Comparison of ENCODE assay signal across 8 cellular contexts in the genomic region with DNA sequence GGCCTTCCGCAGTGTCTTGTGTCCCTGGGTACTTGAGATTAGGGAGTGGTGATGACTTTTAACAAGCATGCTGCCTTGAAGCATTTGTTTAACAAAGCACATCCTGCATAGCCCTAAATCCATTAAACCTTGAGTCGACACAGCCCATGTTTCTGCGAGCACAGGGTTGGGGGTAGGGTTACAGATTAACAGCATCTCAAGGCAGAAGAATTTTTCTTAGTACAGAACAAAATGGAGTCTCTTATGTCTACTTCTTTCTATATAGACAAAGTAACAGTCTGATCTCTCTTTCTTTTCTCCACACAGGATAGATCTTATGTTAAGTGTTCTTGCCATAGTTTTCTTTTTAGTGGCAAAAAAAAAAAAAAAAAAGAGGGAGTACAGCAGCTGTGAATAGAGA.
DNase-seq lines count a peak whose midpoint lies in the region; TF ChIP-seq lines count a peak whose summit lies in the region.
"Not testable (repeated sequence)": the region's sequence is repeated elsewhere in the genome, so short reads cannot be mapped to it uniquely, and the experiment has no call there.

No MANE protein-coding gene starts in this region.

- H3K4me3 ChIP-seq in HUES48 (ENCODE audit: low read depth, low read length); PC-9; hepatocyte; vagina: not testable (repeated sequence)

- CTCF ChIA-PET in PC-9 (lab: Charles Lee), result not testable (repeated sequence)
- CTCF ChIA-PET in MCF 10A (lab: Yijun Ruan, JAX), result interaction anchor here (0.6 kb wide), 1 partner anchor 85 kb away, joined by 3 read pairs; no protein-coding TSS in a partner anchor

- H3K9ac ChIP-seq in HUES48 (ENCODE audit: low read depth, low read length), result not testable (repeated sequence)

- H3K4me2 ChIP-seq in PC-9, result peak overlapping the region; percentile 9; the same call in 1 of the 2 replicates
- H3K4me2 ChIP-seq in hepatocyte, result not testable (repeated sequence)

- not testable (repeated sequence) for BruUV-seq in PC-9 (replicated peaks; lab: Mats Ljungman, UMichigan); MCF 10A (replicated peaks; lab: Mats Ljungman, UMichigan)

- intact Hi-C loops in PC-9 (cut with micrococcal nuclease; ENCODE audit: unreplicated experiment); vagina (cut with DNase I): not testable (repeated sequence)
- intact Hi-C loops in MCF 10A (cut with micrococcal nuclease), result loop anchor here (10.0 kb wide), 1 partner anchor 438 kb away; no protein-coding TSS in a partner anchor

- not testable (repeated sequence) for H3K9me3 ChIP-seq in HUES48 (ENCODE audit: control insufficient read depth, insufficient read depth, low read length); PC-9 (ENCODE audit: insufficient read depth, low read depth); hepatocyte (ENCODE audit: low read depth); vagina

- not testable (repeated sequence) for H3K27me3 ChIP-seq in HUES48 (ENCODE audit: control insufficient read depth, insufficient read depth, low read length); PC-9 (ENCODE audit: insufficient read depth, low read depth); hepatocyte; vagina

- not testable (repeated sequence) for H3K4me3 Mint-ChIP-seq in IgD-negative memory B cell; activated naive CD8-positive, alpha-beta T cell; MCF 10A (ENCODE audit: unreplicated experiment)

- not testable (repeated sequence) for H3K36me3 Mint-ChIP-seq in IgD-negative memory B cell; activated naive CD8-positive, alpha-beta T cell; MCF 10A (ENCODE audit: insufficient read depth, unreplicated experiment)

- POLR2A ChIA-PET in PC-9 (lab: Charles Lee; ENCODE audit: unreplicated experiment), result not testable (repeated sequence)
- POLR2A ChIA-PET in MCF 10A (lab: Yijun Ruan, JAX), result interaction anchor here (0.6 kb wide), 2 partner anchors 326 to 691 kb away, joined by 4 to 5 read pairs; no protein-coding TSS in a partner anchor

- H3K9me2 ChIP-seq in PC-9 (ENCODE audit: insufficient read depth); hepatocyte (replicated peaks; ENCODE audit: insufficient read depth): not testable (repeated sequence)

- not testable (repeated sequence) for TF ChIP-seq CTCF in PC-9 (conservative IDR thresholded peaks at IDR 0.05); MCF 10A (IDR thresholded peaks at IDR 0.05; ENCODE audit: unreplicated experiment); hepatocyte (IDR thresholded peaks at IDR 0.05; ENCODE audit: poor library complexity); vagina (IDR thresholded peaks at IDR 0.05)

- peaks cover 9 to 25% (median 19%) of the 10 kb centered on the region in 3 donors for H3K4me1 Mint-ChIP-seq in IgD-negative memory B cell
- H3K4me1 Mint-ChIP-seq in activated naive CD8-positive, alpha-beta T cell (ENCODE audit: low read depth), result peaks cover 93% of the 10 kb centered on the region
- peaks cover 23% of the 10 kb centered on the region for H3K4me1 Mint-ChIP-seq in MCF 10A (ENCODE audit: insufficient read depth, unreplicated experiment)

- peaks cover 31% of the 10 kb centered on the region for H3K4me1 ChIP-seq in HUES48 (ENCODE audit: control insufficient read depth, insufficient read depth, low read length)
- peaks cover 17% of the 10 kb centered on the region for H3K4me1 ChIP-seq in PC-9 (replicated peaks; ENCODE audit: insufficient read depth)
- H3K4me1 ChIP-seq in hepatocyte (ENCODE audit: insufficient read depth), result peaks cover 21% of the 10 kb centered on the region
- H3K4me1 ChIP-seq in vagina, result peaks cover 16% of the 10 kb centered on the region

- H3K27ac Mint-ChIP-seq in IgD-negative memory B cell (peak overlapping the region in 2 of 3 donors; percentile 28 to 31), MCF 10A (ENCODE audit: low read depth, unreplicated experiment) (peak overlapping the region; percentile 91)
- H3K27ac Mint-ChIP-seq in activated naive CD8-positive, alpha-beta T cell, result peak overlapping the region; percentile 97

- not testable (repeated sequence) for H4K20me1 ChIP-seq in PC-9 (ENCODE audit: insufficient read depth); hepatocyte (ENCODE audit: insufficient read depth, poor library complexity, severe bottlenecking)

- H3K27me3 Mint-ChIP-seq in IgD-negative memory B cell, result peaks cover 12% of the 10 kb centered on the region
- H3K27me3 Mint-ChIP-seq in activated naive CD8-positive, alpha-beta T cell; MCF 10A (ENCODE audit: insufficient read depth, unreplicated experiment): not testable (repeated sequence)

- WGBS in hepatocyte (ENCODE audit: low lambda C conversion rate, missing lambda C conversion rate), result 28% methylated on average over 3 of the region's 3 CpGs

- not testable (repeated sequence) for DNase-seq in PC-9; MCF 10A (ENCODE audit: unreplicated experiment); hepatocyte (ENCODE audit: low spot score); vagina (ENCODE audit: extremely low spot score in 2 of 2)
- peak; percentile 53 for DNase-seq in activated CD8-positive, alpha-beta memory T cell treated with anti-CD3 and anti-CD28 coated beads for 24 hours

- H3K9me3 Mint-ChIP-seq in IgD-negative memory B cell; activated naive CD8-positive, alpha-beta T cell (ENCODE audit: low read depth); MCF 10A (ENCODE audit: unreplicated experiment): not testable (repeated sequence)

- H3K27ac ChIP-seq in HUES48 (ENCODE audit: low read depth, low read length), result peak overlapping the region; percentile 50
- not testable (repeated sequence) for H3K27ac ChIP-seq in PC-9
- peak overlapping the region; percentile 50 for H3K27ac ChIP-seq in hepatocyte
- peak overlapping the region; percentile 1 for H3K27ac ChIP-seq in vagina

- H3K79me2 ChIP-seq in PC-9 (ENCODE audit: low read depth); hepatocyte: not testable (repeated sequence)

- TF ChIP-seq POLR2A in vagina (IDR thresholded peaks at IDR 0.05), result not testable (repeated sequence)

- not testable (repeated sequence) for H3K36me3 ChIP-seq in HUES48 (ENCODE audit: control insufficient read depth, insufficient read depth, low read length); PC-9 (ENCODE audit: low read depth); hepatocyte (replicated peaks; ENCODE audit: insufficient read depth, low read depth); vagina

- not testable (repeated sequence) for H2AFZ ChIP-seq in PC-9, hepatocyte

- not testable (repeated sequence) for H3F3A ChIP-seq in PC-9 (ENCODE audit: insufficient read depth, low read depth)

Comparison
In these comparisons a context has a peak if more than half of its experiments do, and no peak if none do; other contexts are left out.
1. H3K27ac Mint-ChIP-seq: peak in every context shown above with its lines; median percentile 97 in activated naive CD8-positive, alpha-beta T cell; 91 in MCF 10A; 30 in IgD-negative memory B cell.